Comparison of ENCODE assay signal across 18 cellular contexts in the genomic region with DNA sequence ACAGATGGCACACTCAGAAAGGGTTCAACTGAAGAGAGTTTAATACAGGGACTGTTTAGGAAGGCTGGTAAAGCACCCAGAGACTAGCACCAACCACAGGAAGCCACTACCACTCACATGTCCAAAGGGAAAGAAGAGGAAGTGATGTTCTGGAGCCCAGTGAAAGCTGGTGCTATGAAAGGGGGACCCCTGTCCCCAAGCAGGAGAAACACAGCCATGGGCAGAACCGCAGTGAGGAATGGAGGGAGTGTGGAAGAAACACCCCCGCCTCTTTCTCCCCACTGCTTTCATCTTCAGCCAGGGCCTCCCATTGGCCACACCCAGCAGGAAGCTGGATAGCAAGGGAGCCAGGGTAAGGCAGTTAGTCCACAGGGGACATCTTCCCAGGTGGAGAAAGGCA. TPM values are rescaled to one million over a fixed set of nuclear protein-coding genes. Genes with fewer than 3 reads are reported as not detected.
A peak's percentile ranks its signal among the peaks of the same experiment; 100 is the strongest.
DNase-seq lines count a peak whose midpoint lies in the region; ATAC-seq, FAIRE-seq and TF ChIP-seq lines count a peak whose summit lies in the region.
"Had no signal": no experiment of that assay in that cellular context is flagged by ENCODE, and none has a peak within 500 bp of the region (broad histone marks: within the 10 kb centered on the region; RNA-seq: fewer than 3 reads in every experiment).

No MANE protein-coding gene starts in this region.

- TF ChIP-seq POLR2A in K562 (conservative IDR thresholded peaks at IDR 0.05) = no peak
- no peak for TF ChIP-seq POLR2A in upper lobe of left lung (IDR thresholded peaks at IDR 0.05)
- TF ChIP-seq POLR2A in erythroblast (IDR thresholded peaks at IDR 0.05; ENCODE audit: low read length) = no peak

- peak; percentile 57 for FAIRE-seq in K562 (lab: Jason Lieb, UNC)

- CTCF ChIA-PET in K562 (lab: Yijun Ruan, JAX; ENCODE audit: low intra/inter-chr PET ratio) = no interaction called here

- H3K4me3 ChIP-seq in right cardiac atrium (ENCODE audit: low read length) = no peak overlapping the region
- no peak overlapping the region for H3K4me3 ChIP-seq in left ventricle myocardium inferior
- no peak overlapping the region for H3K4me3 ChIP-seq in K562
- no peak overlapping the region for H3K4me3 ChIP-seq in upper lobe of left lung
- H3K4me3 ChIP-seq: skin epidermis, thoracic aorta had no signal

- 0 out of 2 replicates have a peak, but pooled peaks cover 3% of the 10 kb centered on the region for H4K20me1 ChIP-seq in K562 (replicated peaks; ENCODE audit: control insufficient read depth, insufficient read depth, low read length)

- no peak overlapping the region for H3K27ac ChIP-seq in right cardiac atrium (ENCODE audit: low read length)
- no peak overlapping the region for H3K27ac ChIP-seq in left ventricle myocardium inferior (replicated peaks)
- no peak overlapping the region for H3K27ac ChIP-seq in K562 (ENCODE audit: extremely low read depth, low read depth, low read length)
- H3K27ac ChIP-seq in upper lobe of left lung = peak overlapping the region in 3 of 4 donors; percentile 96 to 97 (median 96)
- H3K27ac ChIP-seq: thoracic aorta had no signal

- H3K27me3 ChIP-seq in right cardiac atrium (ENCODE audit: control insufficient read depth, insufficient read depth) (no peaks in the 10 kb centered on the region), left ventricle myocardium inferior (ENCODE audit: low read depth) (no peaks in the 10 kb centered on the region), K562 (ENCODE audit: control insufficient read depth in 2 of 2, insufficient read depth in 2 of 2, low read length in 2 of 2) (peaks cover 4 to 18% of the 10 kb centered on the region in 2 experiments; a peak in 2 of 5 replicates), upper lobe of left lung (no peaks in the 10 kb centered on the region)

- H3K79me2 ChIP-seq in K562 (ENCODE audit: control insufficient read depth, insufficient read depth, low read length) = no peaks in the 10 kb centered on the region; the same call in 2 of the 3 replicates

- TF ChIP-seq CTCF in left ventricle myocardium inferior (IDR thresholded peaks at IDR 0.05; ENCODE audit: borderline replicate concordance) (no peak), K562 (IDR thresholded peaks at IDR 0.05 in 2 of 3, conservative IDR thresholded peaks at IDR 0.05 in 1 of 3; ENCODE audit: insufficient read depth in 2 of 3, low read depth in 1 of 3, low read length in 3 of 3) (peak in 1 of 3 experiments; percentile 21; a peak in 1 of 6 replicates), upper lobe of left lung (IDR thresholded peaks at IDR 0.05) (no peak)

- no peaks in the 10 kb centered on the region for H3K9me3 ChIP-seq in right cardiac atrium (ENCODE audit: control insufficient read depth, low read length)
- no peaks in the 10 kb centered on the region for H3K9me3 ChIP-seq in left ventricle myocardium inferior (replicated peaks)
- no peaks in the 10 kb centered on the region for H3K9me3 ChIP-seq in K562 (replicated peaks; ENCODE audit: control insufficient read depth, insufficient read depth, low read depth, low read length)
- no peaks in the 10 kb centered on the region for H3K9me3 ChIP-seq in upper lobe of left lung
- H3K9me3 ChIP-seq: thoracic aorta had no signal

- 67% methylated on average over 2 of the region's 2 CpGs for WGBS in right cardiac atrium
- 17% methylated on average over 2 of the region's 2 CpGs for WGBS in K562 (ENCODE audit: insufficient coverage, low coverage, missing lambda C conversion rate)
- 45 to 51% methylated on average over 2 of the region's 2 CpGs for WGBS in upper lobe of left lung, 2 donors

- H3K36me3 ChIP-seq in left ventricle myocardium inferior (no peaks in the 10 kb centered on the region), K562 (ENCODE audit: control insufficient read depth, insufficient read depth, low read length) (no peaks in the 10 kb centered on the region), upper lobe of left lung (no peaks in the 10 kb centered on the region)
- H3K36me3 ChIP-seq: thoracic aorta had no signal

- no peak overlapping the region for H3K9ac ChIP-seq in K562 (ENCODE audit: insufficient read depth in 1 of 2, low read depth in 2 of 2, low read length in 2 of 2)

- peak in 2 of 3 donors; percentile 20 to 45 for DNase-seq in right cardiac atrium
- DNase-seq in left ventricle myocardium inferior = no peak
- DNase-seq in NCI-H69 (lab: John Stamatoyannopoulos, UW) = peak; percentile 12
- DNase-seq in K562 (ENCODE audit: extremely low read depth in 1 of 4, low spot score in 3 of 4) = peak; percentile 45 to 58 (median 52)
- no peak for DNase-seq in upper lobe of left lung
- DNase-seq in erythroblast (lab: John Stamatoyannopoulos, UW) = no peak
- no peak for DNase-seq in NCI-H146 treated with DMSO at 0.1 percent for 48 hours (lab: John Stamatoyannopoulos, UW; ENCODE audit: unreplicated experiment)
- DNase-seq: effector CD4-positive, alpha-beta T cell; mesendoderm; NCI-H1092 treated with DMSO at 0.1 percent for 48 hours; NCI-H345; PC-3; T-helper 2 cell had no signal

- no peak for ATAC-seq in right cardiac atrium
- ATAC-seq in K562 = no peak
- ATAC-seq in upper lobe of left lung (ENCODE audit: low FRiP score in 2 of 2) = no peak
- ATAC-seq in HG03378 (IDR thresholded peaks at IDR 0.05; ENCODE audit: unreplicated experiment) = no peak
- ATAC-seq: PC-3 had no signal

- H3K9me1 ChIP-seq in K562 (ENCODE audit: control insufficient read depth, insufficient read depth, low read length) = no peaks in the 10 kb centered on the region

- no TSS peak for BruUV-seq in K562 (replicated peaks; lab: Mats Ljungman, UMichigan)

- POLR2A ChIA-PET in K562 (lab: Yijun Ruan, JAX) = interaction anchor here (0.8 to 1.6 kb wide), 5 partner anchors 12 to 60 kb away, joined by 3 to 5 read pairs (median 4); no protein-coding TSS in a partner anchor

- TF ChIP-seq RAD21 in K562 (CRISPR knock-in tag; conservative IDR thresholded peaks at IDR 0.05 in 1 of 2, IDR thresholded peaks at IDR 0.05 in 1 of 2) = peak in 1 of 2 experiments; percentile 39; a peak in 1 of 4 replicates

- TF ChIP-seq EP300 in K562 (IDR thresholded peaks at IDR 0.05; ENCODE audit: low read length) (no peak), upper lobe of left lung (IDR thresholded peaks at IDR 0.05) (no peak)

- H3K4me2 ChIP-seq in K562 (ENCODE audit: insufficient read depth, low read length) = no peak overlapping the region

- in situ Hi-C loops in K562 (cut with MboI) = no loop called here

- intact Hi-C loops in right cardiac atrium (cut with DNase I) = no loop called here
- intact Hi-C loops in left ventricle myocardium inferior (cut with micrococcal nuclease) = loop anchor here (10.0 kb wide), 1 partner anchor 52 kb away; no protein-coding TSS in a partner anchor
- intact Hi-C loops in K562 (cut with micrococcal nuclease) = no loop called here

- peaks cover 8% of the 10 kb centered on the region for H3K4me1 ChIP-seq in right cardiac atrium (ENCODE audit: control insufficient read depth, insufficient read depth, low read length)
- peaks cover 47% of the 10 kb centered on the region for H3K4me1 ChIP-seq in left ventricle myocardium inferior
- peaks cover 24 to 28% of the 10 kb centered on the region in 2 experiments for H3K4me1 ChIP-seq in K562 (replicated peaks in 1 of 2; ENCODE audit: control insufficient read depth in 2 of 2, insufficient read depth in 2 of 2, low read length in 2 of 2)
- peaks cover 30 to 53% (median 40%) of the 10 kb centered on the region in 4 donors for H3K4me1 ChIP-seq in upper lobe of left lung

- H2AFZ ChIP-seq in K562 (ENCODE audit: low read depth, low read length) = peak overlapping the region; percentile 63

RNA-seq across cellular contexts. Expression of gene VSIR, which starts 3.2 kb away (rescaled TPM):
- total RNA-seq in right cardiac atrium = 10 to 100 TPM; 29.3 to 55.1 (median 34.4) TPM
- 36.8 TPM for polyA plus RNA-seq in right cardiac atrium
- total RNA-seq in left ventricle myocardium inferior = 104 TPM
- 4.2 and 14.4 TPM in 2 replicates for total RNA-seq in K562 (2011; cell fraction: chromatin; rRNA removed; ENCODE audit: low replicate concordance)
- 9.6 and 14.8 TPM in 2 replicates for total RNA-seq in K562 (2011; cell fraction: nucleolus; rRNA removed)
- total RNA-seq in K562 (2011; cell fraction: nucleoplasm; rRNA removed) = 9.2 and 10.6 TPM in 2 replicates
- total RNA-seq in K562 (2014; rRNA removed) = 12.7 and 13.1 TPM in 2 replicates
- total RNA-seq in K562 (2014; rRNA removed; fragmentation: Illumina TruSeq; extraction: Trizol) = 2.4 and 3.0 TPM in 2 replicates
- 20.1 and 20.5 TPM in 2 replicates for total RNA-seq in K562 (2015; rRNA removed; fragmentation: Illumina TruSeq; extraction: Trizol)
- 15.2 and 15.7 TPM in 2 replicates for total RNA-seq in K562 (2021)
- polyA plus RNA-seq in K562 (2011; rRNA removed) = 6.3 and 7.9 TPM in 2 replicates
- polyA plus RNA-seq in K562 (2011; cell fraction: cytosol; rRNA removed) = 4.8 and 19.8 TPM in 2 replicates
- 7.5 and 24.7 TPM in 2 replicates for polyA plus RNA-seq in K562 (2011; cell fraction: nucleus; rRNA removed)
- 17.5 and 209 TPM in 2 replicates for polyA plus RNA-seq in K562 (2012)
- 12.1 and 15.1 TPM in 2 replicates for polyA plus RNA-seq in K562 (2014; fragmentation: Illumina TruSeq; extraction: Trizol)
- polyA plus RNA-seq in K562 (2014; fragmentation: Nextera tagmentation; extraction: Ambion mirVana) = under 1 TPM; 0.14 to 0.41 TPM
- polyA plus RNA-seq in K562 (2014; rRNA removed) = 9.3 and 12.6 TPM in 2 replicates
- polyA minus RNA-seq in K562 (2011; rRNA and poly(A)+ RNA removed) = 2.1 and 6.2 TPM in 2 replicates
- polyA minus RNA-seq in K562 (2011; cell fraction: cytosol; rRNA and poly(A)+ RNA removed) = 4.9 and 8.1 TPM in 2 replicates
- polyA minus RNA-seq in K562 (2011; cell fraction: nucleus; rRNA and poly(A)+ RNA removed) = 6.1 and 8.9 TPM in 2 replicates
- 100 to 1,000 TPM in 2 of 6 donors, 10 to 100 TPM in 4; 51.7 to 167 (median 92.5) TPM for total RNA-seq in upper lobe of left lung

RNA-seq across cellular contexts. Expression of gene C10orf105, which starts 57.0 kb away (rescaled TPM):
- total RNA-seq in right cardiac atrium = under 1 TPM in 3 of 4 donors, not detected in 1; 0.14 to 0.36 (median 0.24) TPM
- 0.09 TPM for polyA plus RNA-seq in right cardiac atrium
- total RNA-seq in left ventricle myocardium inferior = 0.05 TPM
- 0.09 TPM in 1 of 2 replicates, not detected in the other for total RNA-seq in K562 (2011; cell fraction: chromatin; rRNA removed; ENCODE audit: low replicate concordance)
- 0.17 TPM in 1 of 2 replicates, not detected in the other for total RNA-seq in K562 (2011; cell fraction: nucleolus; rRNA removed)
- not detected in 2 replicates for total RNA-seq in K562 (2011; cell fraction: nucleoplasm; rRNA removed)
- not detected in 2 replicates for total RNA-seq in K562 (2014; rRNA removed)
- total RNA-seq in K562 (2014; rRNA removed; fragmentation: Illumina TruSeq; extraction: Trizol) = 0.03 and 0.04 TPM in 2 replicates
- 0.15 and 0.25 TPM in 2 replicates for total RNA-seq in K562 (2015; rRNA removed; fragmentation: Illumina TruSeq; extraction: Trizol)
- total RNA-seq in K562 (2021) = 0.09 TPM in 2 replicates
- polyA plus RNA-seq in K562 (2011; rRNA removed) = 0.04 TPM in 2 replicates
- 0.01 and 0.12 TPM in 2 replicates for polyA plus RNA-seq in K562 (2011; cell fraction: cytosol; rRNA removed)
- polyA plus RNA-seq in K562 (2011; cell fraction: nucleus; rRNA removed) = 0.10 TPM in 1 of 2 replicates, not detected in the other
- polyA plus RNA-seq in K562 (2012) = 0.40 and 0.58 TPM in 2 replicates
- polyA plus RNA-seq in K562 (2014; fragmentation: Illumina TruSeq; extraction: Trizol) = 0.03 and 0.07 TPM in 2 replicates
- not detected for polyA plus RNA-seq in K562 (2014; fragmentation: Nextera tagmentation; extraction: Ambion mirVana)
- polyA plus RNA-seq in K562 (2014; rRNA removed) = 0.04 and 0.11 TPM in 2 replicates
- polyA minus RNA-seq in K562 (2011; rRNA and poly(A)+ RNA removed) = 0.18 TPM in 1 of 2 replicates, not detected in the other
- 0.19 TPM in 1 of 2 replicates, not detected in the other for polyA minus RNA-seq in K562 (2011; cell fraction: cytosol; rRNA and poly(A)+ RNA removed)
- under 0.01 and 0.11 TPM in 2 replicates for polyA minus RNA-seq in K562 (2011; cell fraction: nucleus; rRNA and poly(A)+ RNA removed)
- 1 to 10 TPM in 1 of 6 donors, under 1 TPM in 4, not detected in 1; 0.15 to 1.0 (median 0.44) TPM for total RNA-seq in upper lobe of left lung
- total RNA-seq: osteocyte, PC-3 had no signal
- polyA plus RNA-seq: AG04450 had no signal

Comparison
In these comparisons a context has a peak if more than half of its experiments do, and no peak if none do; other contexts are left out.
1. DNase-seq: peak in right cardiac atrium (2 of 3), NCI-H69 (single experiment) and K562 (4 of 4); none in left ventricle myocardium inferior (single experiment), upper lobe of left lung (0 of 2), erythroblast (0 of 2) and NCI-H146 treated with DMSO at 0.1 percent for 48 hours (single experiment).
2. H3K27ac ChIP-seq: peak in upper lobe of left lung (3 of 4); none in right cardiac atrium (single experiment), left ventricle myocardium inferior (single experiment) and K562 (single experiment).